Comparison of ENCODE assay signal across 21 cellular contexts in genomic region chr6:13929196-13929595, GRCh38. TPM values are rescaled to one million over a fixed set of nuclear protein-coding genes. Genes with fewer than 3 reads are reported as not detected.
DNase-seq lines count a peak whose midpoint lies in the region; ATAC-seq, FAIRE-seq and TF ChIP-seq lines count a peak whose summit lies in the region.
"Had no signal": no experiment of that assay in that cellular context is flagged by ENCODE, and none has a peak within 500 bp of the region (broad histone marks: within the 10 kb centered on the region; RNA-seq: fewer than 3 reads in every experiment).

No MANE protein-coding gene starts in this region.

- no peak for DNase-seq in Panc1 (ENCODE audit: low read depth, low spot score)
- no peak for DNase-seq in K562 (ENCODE audit: extremely low read depth in 1 of 4, low spot score in 3 of 4)
- DNase-seq in osteoblast (ENCODE audit: insufficient read length, low spot score, missing footprints): peak; percentile 54
- no peak for DNase-seq in effector memory CD4-positive, alpha-beta T cell
- DNase-seq in NCI-H526 treated with DMSO at 0.1 percent for 48 hours (lab: John Stamatoyannopoulos, UW): no peak
- DNase-seq in DMS53 (lab: John Stamatoyannopoulos, UW): no peak
- DNase-seq: 8988T; ACHN; CD4-positive, alpha-beta T cell; CD8-positive, alpha-beta T cell; COR-L47; DMS 273 treated with DMSO at 0.1 percent for 48 hours; DMS153; DMS79 treated with DMSO at 0.1 percent for 48 hours; GF-D8 had no signal

- H3K27me3 ChIP-seq in Panc1 (ENCODE audit: control insufficient read depth, insufficient read depth, low read length) (no peaks in the 10 kb centered on the region), K562 (ENCODE audit: control insufficient read depth in 2 of 2, insufficient read depth in 2 of 2, low read length in 2 of 2) (no peaks in the 10 kb centered on the region), osteoblast (ENCODE audit: insufficient read depth, low read length) (peaks cover 32% of the 10 kb centered on the region)
- H3K27me3 ChIP-seq in effector memory CD4-positive, alpha-beta T cell (replicated peaks; ENCODE audit: control insufficient read depth, insufficient read depth, low read length, poor library complexity, severe bottlenecking): peaks cover 46% of the 10 kb centered on the region

- TF ChIP-seq POLR2A in K562 (conservative IDR thresholded peaks at IDR 0.05): no peak

- H3K9me1 ChIP-seq in K562 (ENCODE audit: control insufficient read depth, insufficient read depth, low read length): no peaks in the 10 kb centered on the region

- H4K20me1 ChIP-seq in K562 (replicated peaks; ENCODE audit: control insufficient read depth, insufficient read depth, low read length) (no peaks in the 10 kb centered on the region), osteoblast (ENCODE audit: insufficient read depth, low read length) (no peaks in the 10 kb centered on the region)

- no peak for ATAC-seq in Panc1
- no peak for ATAC-seq in K562
- ATAC-seq in GM18861 (IDR thresholded peaks at IDR 0.05; ENCODE audit: unreplicated experiment): no peak
- ATAC-seq: CD8-positive, alpha-beta T cell had no signal

- TF ChIP-seq EP300 in K562 (IDR thresholded peaks at IDR 0.05; ENCODE audit: low read length): no peak

- CTCF ChIA-PET in HEK293 (lab: Yijun Ruan, JAX): interaction anchor here (0.8 to 1.6 kb wide), 2 partner anchors 117 to 138 kb away, joined by 5 to 8 read pairs; no protein-coding TSS in a partner anchor
- CTCF ChIA-PET in Panc1 (lab: Charles Lee): interaction anchor here (0.6 kb wide), 1 partner anchor 59 kb away, joined by 4 read pairs; no protein-coding TSS in a partner anchor
- CTCF ChIA-PET in K562 (lab: Yijun Ruan, JAX; ENCODE audit: low intra/inter-chr PET ratio): no interaction called here

- no TSS peak for BruUV-seq in Panc1 (replicated peaks; lab: Mats Ljungman, UMichigan)
- BruUV-seq in K562 (replicated peaks; lab: Mats Ljungman, UMichigan): no TSS peak

- H3K4me1 ChIP-seq in HEK293 (ENCODE audit: control insufficient read depth, insufficient read depth, low read length) (no peaks in the 10 kb centered on the region), Panc1 (ENCODE audit: control insufficient read depth, insufficient read depth, low read length) (peaks cover 8% of the 10 kb centered on the region), K562 (replicated peaks in 1 of 2; ENCODE audit: control insufficient read depth in 2 of 2, insufficient read depth in 2 of 2, low read length in 2 of 2) (peaks cover 11 to 39% of the 10 kb centered on the region in 2 experiments; a peak in 4 of 5 replicates), osteoblast (ENCODE audit: insufficient read depth, low read length) (peaks cover 4% of the 10 kb centered on the region)
- peaks cover 14% of the 10 kb centered on the region for H3K4me1 ChIP-seq in effector memory CD4-positive, alpha-beta T cell (ENCODE audit: control insufficient read depth, insufficient read depth, low read length, poor library complexity, severe bottlenecking)

- POLR2A ChIA-PET in HEK293 (lab: Yijun Ruan, JAX) (no interaction called here), Panc1 (lab: Charles Lee) (no interaction called here), K562 (lab: Yijun Ruan, JAX) (interaction anchor here (0.6 kb wide), 2 partner anchors 54 to 476 kb away, joined by 3 read pairs; no protein-coding TSS in a partner anchor)

- no peak for FAIRE-seq in K562 (lab: Jason Lieb, UNC)
- FAIRE-seq: A204.1, GM12891 had no signal

- H3K79me2 ChIP-seq in K562 (ENCODE audit: control insufficient read depth, insufficient read depth, low read length): peaks cover 92% of the 10 kb centered on the region
- H3K79me2 ChIP-seq in osteoblast (ENCODE audit: insufficient read depth, low read length): no peaks in the 10 kb centered on the region

- no peak overlapping the region; the same call in 1 of the 2 replicates for H2AFZ ChIP-seq in K562 (ENCODE audit: low read depth, low read length)
- no peak overlapping the region for H2AFZ ChIP-seq in osteoblast (ENCODE audit: low read length)

- H3K27ac ChIP-seq in HEK293 (ENCODE audit: extremely low read depth, low read depth, low read length): no peak overlapping the region
- 0 out of 2 replicates have a peak overlapping the region, but pooled peaks have one; percentile 15 for H3K27ac ChIP-seq in Panc1 (ENCODE audit: low read length)
- H3K27ac ChIP-seq in K562 (ENCODE audit: extremely low read depth, low read depth, low read length): peak overlapping the region; percentile 17; the same call in 1 of the 3 replicates
- no peak overlapping the region for H3K27ac ChIP-seq in osteoblast (ENCODE audit: low read depth, low read length)
- no peak overlapping the region for H3K27ac ChIP-seq in effector memory CD4-positive, alpha-beta T cell (ENCODE audit: insufficient read depth, low read length, poor library complexity, severe bottlenecking)
- H3K27ac ChIP-seq: BLaER1 treated with 17β-estradiol and CSF1 and Interleukin-3, amounts not matched to agents 10 nM and 100 nM; C4-2B had no signal

- H3K9ac ChIP-seq in K562 (ENCODE audit: insufficient read depth in 1 of 2, low read depth in 2 of 2, low read length in 2 of 2): peak overlapping the region in 1 of 2 experiments; percentile 19; a peak in 1 of 4 replicates
- H3K9ac ChIP-seq: BLaER1 treated with 17β-estradiol and CSF1 and Interleukin-3, amounts not matched to agents 10 nM and 100 nM had no signal

- no peaks in the 10 kb centered on the region for H3K9me3 ChIP-seq in HEK293 (ENCODE audit: control insufficient read depth, insufficient read depth, low read depth, low read length)
- no peaks in the 10 kb centered on the region for H3K9me3 ChIP-seq in Panc1 (ENCODE audit: control insufficient read depth, insufficient read depth, low read depth, low read length)
- H3K9me3 ChIP-seq in K562 (replicated peaks; ENCODE audit: control insufficient read depth, insufficient read depth, low read depth, low read length): no peaks in the 10 kb centered on the region
- H3K9me3 ChIP-seq in osteoblast (ENCODE audit: low read depth, low read length): no peaks in the 10 kb centered on the region
- H3K9me3 ChIP-seq in effector memory CD4-positive, alpha-beta T cell (ENCODE audit: control insufficient read depth, low read length): peaks cover 5% of the 10 kb centered on the region

- TF ChIP-seq RAD21 in K562 (CRISPR knock-in tag; conservative IDR thresholded peaks at IDR 0.05 in 1 of 2, IDR thresholded peaks at IDR 0.05 in 1 of 2): no peak

- intact Hi-C loops in Panc1 (cut with micrococcal nuclease; ENCODE audit: unreplicated experiment): loop anchor here (5.0 kb wide), 1 partner anchor 123 kb away; no protein-coding TSS in a partner anchor
- intact Hi-C loops in K562 (cut with micrococcal nuclease): no loop called here

- H3K4me2 ChIP-seq in K562 (ENCODE audit: insufficient read depth, low read length) (0 out of 2 replicates have a peak overlapping the region, but pooled peaks have one; percentile 30), osteoblast (ENCODE audit: insufficient read depth, low read length) (no peak overlapping the region)
- H3K4me2 ChIP-seq: BLaER1 treated with 17β-estradiol and CSF1 and Interleukin-3, amounts not matched to agents 10 nM and 100 nM had no signal

- H3K4me3 ChIP-seq in HEK293 (ENCODE audit: low read depth, low read length) (no peak overlapping the region), Panc1 (ENCODE audit: low read depth in 2 of 2, low read length in 2 of 2) (no peak overlapping the region), K562 (no peak overlapping the region), osteoblast (ENCODE audit: insufficient read depth, low read length) (no peak overlapping the region)
- H3K4me3 ChIP-seq in effector memory CD4-positive, alpha-beta T cell (ENCODE audit: insufficient read depth, low read depth, low read length, poor library complexity, severe bottlenecking): no peak overlapping the region
- H3K4me3 ChIP-seq: BLaER1 treated with 17β-estradiol and CSF1 and Interleukin-3, amounts not matched to agents 10 nM and 100 nM had no signal

- TF ChIP-seq CTCF in HEK293 (tag by site-specific recombination; IDR thresholded peaks at IDR 0.05) (no peak), Panc1 (IDR thresholded peaks at IDR 0.05) (no peak), K562 (IDR thresholded peaks at IDR 0.05 in 2 of 3, conservative IDR thresholded peaks at IDR 0.05 in 1 of 3; ENCODE audit: insufficient read depth in 2 of 3, low read depth in 1 of 3, low read length in 3 of 3) (no peak), osteoblast (IDR thresholded peaks at IDR 0.05; ENCODE audit: extremely low read depth, low read depth, low read length) (no peak)

- no peaks in the 10 kb centered on the region for H3K36me3 ChIP-seq in HEK293 (ENCODE audit: control insufficient read depth in 2 of 2, insufficient read depth in 1 of 2, low read length in 2 of 2)
- no peaks in the 10 kb centered on the region; the same call in 1 of the 2 replicates for H3K36me3 ChIP-seq in Panc1 (ENCODE audit: control insufficient read depth, insufficient read depth, low read length)
- H3K36me3 ChIP-seq in K562 (ENCODE audit: control insufficient read depth, insufficient read depth, low read length): no peaks in the 10 kb centered on the region
- no peaks in the 10 kb centered on the region for H3K36me3 ChIP-seq in osteoblast (ENCODE audit: insufficient read depth, low read length)
- H3K36me3 ChIP-seq in effector memory CD4-positive, alpha-beta T cell (ENCODE audit: control insufficient read depth, insufficient read depth, low read length): no peaks in the 10 kb centered on the region
- H3K36me3 ChIP-seq: BLaER1 treated with 17β-estradiol and CSF1 and Interleukin-3, amounts not matched to agents 10 nM and 100 nM had no signal

- in situ Hi-C loops in Panc1 (cut with HindIII; ENCODE audit: low pct_unique_long_range_greater_than_20kb, low sequenced_read_pairs) (no loop called here), K562 (cut with MboI) (no loop called here)

RNA-seq across cellular contexts. Expression of gene RNF182, which starts 4.4 kb away (rescaled TPM):
- total RNA-seq in Panc1 (2021; ENCODE audit: unreplicated experiment): 22.2 TPM
- polyA plus RNA-seq in Panc1 (2012; ENCODE audit: insufficient read length): 11.5 TPM
- total RNA-seq in K562 (2011; cell fraction: chromatin; rRNA removed; ENCODE audit: low replicate concordance): 15.1 and 19.5 TPM in 2 replicates
- 6.7 and 7.6 TPM in 2 replicates for total RNA-seq in K562 (2011; cell fraction: nucleolus; rRNA removed)
- 11.6 and 19.6 TPM in 2 replicates for total RNA-seq in K562 (2011; cell fraction: nucleoplasm; rRNA removed)
- 13.4 and 15.2 TPM in 2 replicates for total RNA-seq in K562 (2014; rRNA removed)
- total RNA-seq in K562 (2014; rRNA removed; fragmentation: Illumina TruSeq; extraction: Trizol): 21.3 and 25.3 TPM in 2 replicates
- 13.6 and 15.6 TPM in 2 replicates for total RNA-seq in K562 (2015; rRNA removed; fragmentation: Illumina TruSeq; extraction: Trizol)
- 21.3 and 22.8 TPM in 2 replicates for total RNA-seq in K562 (2021)
- 19.7 and 25.2 TPM in 2 replicates for polyA plus RNA-seq in K562 (2011; rRNA removed)
- polyA plus RNA-seq in K562 (2011; cell fraction: cytosol; rRNA removed): 17.0 TPM in 2 replicates
- polyA plus RNA-seq in K562 (2011; cell fraction: nucleus; rRNA removed): 22.7 and 25.9 TPM in 2 replicates
- 7.3 and 14.1 TPM in 2 replicates for polyA plus RNA-seq in K562 (2012)
- polyA plus RNA-seq in K562 (2014; fragmentation: Illumina TruSeq; extraction: Trizol): 21.9 and 22.0 TPM in 2 replicates
- 10 to 100 TPM; 15.7 to 17.5 TPM for polyA plus RNA-seq in K562 (2014; fragmentation: Nextera tagmentation; extraction: Ambion mirVana)
- 12.0 and 12.8 TPM in 2 replicates for polyA plus RNA-seq in K562 (2014; rRNA removed)
- 26.5 and 26.7 TPM in 2 replicates for polyA minus RNA-seq in K562 (2011; rRNA and poly(A)+ RNA removed)
- polyA minus RNA-seq in K562 (2011; cell fraction: cytosol; rRNA and poly(A)+ RNA removed): 17.8 and 18.7 TPM in 2 replicates
- 9.0 and 13.9 TPM in 2 replicates for polyA minus RNA-seq in K562 (2011; cell fraction: nucleus; rRNA and poly(A)+ RNA removed)
- 3.3 and 4.4 TPM in 2 replicates for total RNA-seq in osteoblast
- total RNA-seq: CD8-positive, alpha-beta T cell had no signal

Comparison
In these comparisons a context has a peak if more than half of its experiments do, and no peak if none do; other contexts are left out.
1. H3K27ac ChIP-seq: peak in Panc1 (single experiment) and K562 (single experiment); none in HEK293 (single experiment), osteoblast (single experiment) and effector memory CD4-positive, alpha-beta T cell (single experiment).